8 cellular contexts compared by ENCODE assay signal in genomic region chr20:50931306-50932015, GRCh38. TPM values are rescaled to one million over a fixed set of nuclear protein-coding genes. Genes with fewer than 3 reads are reported as not detected.
DNase-seq lines count a peak whose midpoint lies in the region; ATAC-seq and TF ChIP-seq lines count a peak whose summit lies in the region.

ADNP (minus strand) TSS chr20:50931437; CDS start chr20:50903996, 27,441 bp downstream.

- H3K9me3 Mint-ChIP-seq in activated T-cell treated with anti-CD3 and anti-CD28 coated beads, Interleukin-2, amount 50 U/mL, for 4 hours = no peaks in the 10 kb centered on the region

- H3K36me3 Mint-ChIP-seq in activated T-cell treated with anti-CD3 and anti-CD28 coated beads, Interleukin-2, amount 50 U/mL, for 4 hours (ENCODE audit: insufficient read depth) = peaks cover 30% of the 10 kb centered on the region

- intact Hi-C loops in Panc1 (cut with micrococcal nuclease; ENCODE audit: unreplicated experiment) = loop anchor here (5.0 kb wide), 1 partner anchor 139 kb away; no protein-coding TSS in a partner anchor

- H3K4me1 Mint-ChIP-seq in activated T-cell treated with anti-CD3 and anti-CD28 coated beads, Interleukin-2, amount 50 U/mL, for 4 hours (ENCODE audit: low read depth) = peaks cover 40% of the 10 kb centered on the region

- in situ Hi-C loops in Panc1 (cut with HindIII; ENCODE audit: low pct_unique_long_range_greater_than_20kb, low sequenced_read_pairs) = no loop called here

- H3K27me3 Mint-ChIP-seq in activated T-cell treated with anti-CD3 and anti-CD28 coated beads, Interleukin-2, amount 50 U/mL, for 4 hours (ENCODE audit: low read depth) = no peaks in the 10 kb centered on the region

- DNase-seq in DMS79 treated with DMSO at 0.1 percent for 48 hours (lab: John Stamatoyannopoulos, UW) (peak; percentile 84), Panc1 (ENCODE audit: low read depth, low spot score) (peak; percentile 83)
- peak; percentile 85 for DNase-seq in activated T-cell treated with anti-CD3 and anti-CD28 coated beads, Interleukin-2, amount 50 U/mL, for 4 hours
- DNase-seq in stimulated activated CD8-positive, alpha-beta memory T cell treated with anti-CD3 and anti-CD28 coated beads, Interleukin-7, amount 100 ng/mL, for 1 hour (ENCODE audit: low read depth in 2 of 2) = peak; percentile 68 to 78

- ATAC-seq in GM21737 (IDR thresholded peaks at IDR 0.05; ENCODE audit: unreplicated experiment) (peak; percentile 50), Panc1 (peak; percentile 90), esophagus mucosa (peak; percentile 87)
- ATAC-seq in activated T-cell treated with anti-CD3 and anti-CD28 coated beads, Interleukin-2, amount 50 U/mL, for 4 hours = peak; percentile 72 to 73

- CTCF ChIA-PET in Panc1 (lab: Charles Lee) = interaction anchor here (0.6 kb wide), 2 partner anchors 11 kb away, joined by 3 to 8 read pairs; no protein-coding TSS in a partner anchor

- H3K27me3 ChIP-seq in Panc1 (ENCODE audit: control insufficient read depth, insufficient read depth, low read length) (no peaks in the 10 kb centered on the region), muscle layer of colon (ENCODE audit: control insufficient read depth in 1 of 2, insufficient read depth in 2 of 2, low read length in 2 of 2) (no peaks in the 10 kb centered on the region)

- H3K4me1 ChIP-seq in Panc1 (ENCODE audit: control insufficient read depth, insufficient read depth, low read length) (peaks cover 22% of the 10 kb centered on the region), muscle layer of colon (ENCODE audit: insufficient read depth, low read length) (peaks cover 29% of the 10 kb centered on the region)

- H3K36me3 ChIP-seq in KOPT-K1 (ENCODE audit: insufficient read depth, low read length) (peaks cover 65% of the 10 kb centered on the region), Panc1 (ENCODE audit: control insufficient read depth, insufficient read depth, low read length) (peaks cover 55% of the 10 kb centered on the region), muscle layer of colon (ENCODE audit: insufficient read depth, low read length) (peaks cover 21% of the 10 kb centered on the region)

- H3K4me3 ChIP-seq in Panc1 (ENCODE audit: low read depth in 2 of 2, low read length in 2 of 2) = peak within 1 kb of the TSS; percentile 59 to 90
- H3K4me3 ChIP-seq in muscle layer of colon (ENCODE audit: low read depth in 1 of 2, low read length in 2 of 2) = peak within 1 kb of the TSS; percentile 50 to 68

- H3K9ac ChIP-seq in muscle layer of colon (ENCODE audit: low read length) = peak within 1 kb of the TSS; percentile 11

- peak within 1 kb of the TSS; percentile 86 for H3K4me3 Mint-ChIP-seq in activated T-cell treated with anti-CD3 and anti-CD28 coated beads, Interleukin-2, amount 50 U/mL, for 4 hours

- TF ChIP-seq CTCF in Panc1 (IDR thresholded peaks at IDR 0.05) = peak; percentile 84

- POLR2A ChIA-PET in Panc1 (lab: Charles Lee) = interaction anchor here (0.5 to 1.1 kb wide), 10 partner anchors 14 to 379 kb away, joined by 3 to 17 read pairs (median 4); partner anchors contain the start of genes DPM1 and MOCS3

- H3K9me3 ChIP-seq in KOPT-K1 (ENCODE audit: insufficient read depth, low read length, poor library complexity, severe bottlenecking) (no peaks in the 10 kb centered on the region), Panc1 (ENCODE audit: control insufficient read depth, insufficient read depth, low read depth, low read length) (no peaks in the 10 kb centered on the region), muscle layer of colon (ENCODE audit: low read length) (no peaks in the 10 kb centered on the region)

- H3K27ac ChIP-seq in KOPT-K1 (ENCODE audit: low read depth, low read length, poor library complexity, severe bottlenecking) = peak within 1 kb of the TSS; percentile 71
- peak within 1 kb of the TSS; percentile 95 for H3K27ac ChIP-seq in Panc1 (ENCODE audit: low read length)
- H3K27ac ChIP-seq in muscle layer of colon (ENCODE audit: low read depth, low read length) = peak within 1 kb of the TSS; percentile 98

- BruUV-seq in Panc1 (replicated peaks; lab: Mats Ljungman, UMichigan) = no TSS peak

RNA-seq across cellular contexts. Expression of gene ADNP, which starts in this region (rescaled TPM):
- 65.1 TPM for total RNA-seq in Panc1 (2021; ENCODE audit: unreplicated experiment)
- 32.5 TPM for polyA plus RNA-seq in Panc1 (2012; ENCODE audit: insufficient read length)
- 10 to 100 TPM; 55.0 to 59.6 (median 55.2) TPM for total RNA-seq in activated T-cell treated with anti-CD3 and anti-CD28 coated beads, Interleukin-2, amount 50 U/mL, for 4 hours
- 42.3 TPM for total RNA-seq in esophagus mucosa

Comparison
In these comparisons a context has a peak if more than half of its experiments do, and no peak if none do; other contexts are left out.
1. Peak in every context shown above with its lines: DNase-seq, ATAC-seq, H3K4me3 ChIP-seq and H3K27ac ChIP-seq.